Comparison of ENCODE assay signal across 8 cellular contexts in the genomic region with DNA sequence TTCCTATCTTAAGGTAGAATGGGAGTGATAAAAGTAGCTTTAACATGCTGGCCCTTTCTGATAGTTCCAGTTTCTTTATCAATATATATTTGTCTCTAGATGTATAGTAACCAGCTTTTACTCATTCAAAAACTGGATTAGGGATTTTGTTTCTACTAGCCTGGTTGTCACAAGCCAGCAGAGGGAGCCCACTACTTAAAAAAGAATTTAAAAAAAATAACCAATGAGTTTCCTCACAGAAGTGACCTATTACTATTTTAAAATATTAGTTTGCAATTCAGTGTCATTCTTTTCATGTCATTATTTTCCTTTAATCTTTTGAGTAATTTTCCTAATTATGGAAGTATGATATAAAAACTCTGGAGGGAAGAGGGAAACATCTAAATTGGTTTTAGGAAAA.
A peak's percentile ranks its signal among the peaks of the same experiment; 100 is the strongest.
DNase-seq lines count a peak whose midpoint lies in the region; TF ChIP-seq lines count a peak whose summit lies in the region.

No MANE protein-coding gene starts in this region.

- in situ Hi-C loops in Caki2 (cut with HindIII; ENCODE audit: low pct_unique_long_range_greater_than_20kb, low sequenced_read_pairs), result no loop called here

- no peak overlapping the region for H2AK5ac ChIP-seq in mesendoderm (ENCODE audit: low read length)

- TF ChIP-seq CTCF in GM20000 (IDR thresholded peaks at IDR 0.05; ENCODE audit: extremely low read depth, missing control alignments), result peak; percentile 32

- H2BK120ac ChIP-seq in mesendoderm (ENCODE audit: low read depth, low read length), result no peak overlapping the region

- H3K4me1 ChIP-seq in mesendoderm (ENCODE audit: control insufficient read depth, low read depth, low read length), result no peaks in the 10 kb centered on the region

- no peak overlapping the region for H3K27ac ChIP-seq in mesendoderm (ENCODE audit: low read depth, low read length)

- H3K36me3 ChIP-seq in mesendoderm (ENCODE audit: control insufficient read depth, insufficient read depth, low read length), result no peaks in the 10 kb centered on the region

- H2BK15ac ChIP-seq in mesendoderm (replicated peaks; ENCODE audit: low read depth), result no peak overlapping the region

- no peak overlapping the region for H3K4ac ChIP-seq in mesendoderm (ENCODE audit: low read depth, low read length)

- no peak overlapping the region for H3K4me3 ChIP-seq in mesendoderm (ENCODE audit: low read length)

- H4K8ac ChIP-seq in mesendoderm (ENCODE audit: low read depth, low read length), result no peak overlapping the region

- H3K4me2 ChIP-seq in mesendoderm (ENCODE audit: low read length), result no peak overlapping the region

- H4K5ac ChIP-seq in mesendoderm (ENCODE audit: low read length), result no peak overlapping the region

- H3K9ac ChIP-seq in mesendoderm (ENCODE audit: low read length), result no peak overlapping the region

- H2BK5ac ChIP-seq in mesendoderm (ENCODE audit: low read length), result no peak overlapping the region

- H3K56ac ChIP-seq in mesendoderm (ENCODE audit: low read length), result no peak overlapping the region

- no peak overlapping the region for H3K18ac ChIP-seq in mesendoderm (ENCODE audit: low read length)

- H3K27me3 ChIP-seq in mesendoderm (ENCODE audit: insufficient read depth, low read length, poor library complexity), result no peaks in the 10 kb centered on the region

- DNase-seq in Caki2 (ENCODE audit: low read depth) (peak; percentile 12), GM20000 (ENCODE audit: low spot score) (peak; percentile 19), NCI-H774 (lab: John Stamatoyannopoulos, UW) (peak; percentile 20), cerebellum (ENCODE audit: low spot score) (peak; percentile 13), mesendoderm (peak; percentile 33), cerebellar nuclear complex (lab: John Stamatoyannopoulos, UW) (no peak), GOT3 (lab: John Stamatoyannopoulos, UW) (no peak)
- DNase-seq in activated CD4-positive, CD25-positive, alpha-beta regulatory T cell (lab: John Stamatoyannopoulos, UW), result no peak

- H3K79me2 ChIP-seq in mesendoderm (ENCODE audit: control insufficient read depth, insufficient read depth, low read length), result no peaks in the 10 kb centered on the region

- no peaks in the 10 kb centered on the region for H3K79me1 ChIP-seq in mesendoderm (ENCODE audit: low read length)

- no peak overlapping the region for H3K23ac ChIP-seq in mesendoderm (ENCODE audit: low read length)

Comparison
In these comparisons a context has a peak if more than half of its experiments do, and no peak if none do; other contexts are left out.
1. DNase-seq: peak in Caki2 (single experiment), GM20000 (single experiment), NCI-H774 (single experiment), cerebellum (single experiment) and mesendoderm (single experiment); none in cerebellar nuclear complex (0 of 2), GOT3 (single experiment) and activated CD4-positive, CD25-positive, alpha-beta regulatory T cell (0 of 4).